Comparison of ENCODE assay signal across 1 cellular context in the genomic region with DNA sequence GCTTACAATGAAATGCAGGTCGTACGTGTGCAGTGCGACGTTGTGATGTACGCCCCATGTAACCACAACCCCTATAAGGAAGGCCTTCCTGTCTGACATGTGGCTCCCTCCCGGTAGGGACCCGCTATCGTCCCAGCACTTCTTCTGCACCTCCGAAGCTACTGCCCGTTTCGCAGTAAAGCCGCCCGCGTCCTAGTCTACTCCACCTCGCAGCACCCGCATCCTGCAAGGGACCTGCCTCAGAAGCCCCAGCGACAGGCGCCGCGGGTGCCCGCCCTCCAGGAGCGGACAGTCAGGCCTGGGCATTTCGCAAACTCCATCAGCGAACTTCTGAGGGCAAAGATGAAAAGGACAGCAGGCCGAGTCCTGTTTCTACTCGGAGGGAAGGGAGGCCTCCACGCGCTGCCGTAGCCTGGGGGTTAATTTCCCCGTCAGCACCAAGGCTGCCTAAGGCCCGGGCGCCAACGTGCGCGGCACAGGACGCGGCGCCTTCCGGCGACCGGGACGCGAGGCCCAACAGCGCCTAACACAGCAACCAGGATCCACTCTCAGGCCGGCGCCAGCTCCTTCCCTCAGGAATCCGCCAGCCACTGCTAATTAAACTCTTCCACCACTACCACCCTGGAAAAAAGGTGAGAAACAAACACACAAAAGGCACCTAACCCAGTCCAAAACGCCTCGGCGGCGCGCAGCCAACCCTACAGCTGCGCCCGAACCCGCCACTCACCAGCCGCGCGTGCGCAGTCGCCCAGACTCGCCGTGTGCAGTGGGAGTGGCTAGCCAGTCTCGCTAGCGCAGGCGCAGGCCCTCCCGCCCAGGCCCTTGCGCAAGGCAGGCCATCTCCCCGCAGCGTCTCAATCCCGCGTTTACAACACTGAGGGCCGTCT.
TF ChIP-seq lines count a peak whose summit lies in the region.

EEF1AKMT1 (minus strand) TSS at position 768 of the 887 bp plus-strand sequence. CDS start 16,363 bp downstream, outside the sequence.

TF ChIP-seq in WTC11, 78 proteins besides CTCF, POLR2A, EP300 and RAD21 (continued from another document and continues in another):
- TF ChIP-seq ARID4B (CRISPR knock-in tag; IDR thresholded peaks at IDR 0.05; ENCODE audit: borderline replicate concordance) (peak; percentile 87), ZNF416 (CRISPR knock-in tag; IDR thresholded peaks at IDR 0.05) (0 out of 2 replicates have a peak, but pooled peaks have one; percentile 32), MYBL2 (CRISPR knock-in tag; IDR thresholded peaks at IDR 0.05) (no peak), NFE2L1 (CRISPR knock-in tag; IDR thresholded peaks at IDR 0.05) (peak; percentile 64; the same call in 1 of the 2 replicates), ZNF263 (CRISPR knock-in tag; IDR thresholded peaks at IDR 0.05; ENCODE audit: low read depth) (no peak), JAZF1 (CRISPR knock-in tag; IDR thresholded peaks at IDR 0.05) (no peak), RELA (CRISPR knock-in tag; IDR thresholded peaks at IDR 0.05; ENCODE audit: borderline replicate concordance) (no peak; the same call in 1 of the 2 replicates), TCF7 (CRISPR knock-in tag; IDR thresholded peaks at IDR 0.05; ENCODE audit: low read depth) (no peak), TP53 (CRISPR knock-in tag; IDR thresholded peaks at IDR 0.05) (peak; percentile 31; the same call in 1 of the 2 replicates), ETV6 (CRISPR knock-in tag; IDR thresholded peaks at IDR 0.05) (peak; percentile 76), ELF4 (CRISPR knock-in tag; IDR thresholded peaks at IDR 0.05; ENCODE audit: low read depth) (no peak), CBFB (CRISPR knock-in tag; IDR thresholded peaks at IDR 0.05; ENCODE audit: low read depth) (no peak), OVOL2 (CRISPR knock-in tag; IDR thresholded peaks at IDR 0.05; ENCODE audit: borderline replicate concordance) (no peak), EMX1 (CRISPR knock-in tag; IDR thresholded peaks at IDR 0.05) (no peak), ZNF317 (CRISPR knock-in tag; IDR thresholded peaks at IDR 0.05; ENCODE audit: borderline replicate concordance, low read depth) (no peak), NR2C2 (CRISPR knock-in tag; IDR thresholded peaks at IDR 0.05) (no peak), FOXJ3 (CRISPR knock-in tag; IDR thresholded peaks at IDR 0.05; ENCODE audit: borderline replicate concordance) (no peak), CREM (CRISPR knock-in tag; IDR thresholded peaks at IDR 0.05) (peak; percentile 15; the same call in 1 of the 2 replicates), ZMAT4 (CRISPR knock-in tag; IDR thresholded peaks at IDR 0.05) (0 out of 2 replicates have a peak, but pooled peaks have one; percentile 36), GABPB1 (CRISPR knock-in tag; IDR thresholded peaks at IDR 0.05) (no peak), SMAD4 (CRISPR knock-in tag; IDR thresholded peaks at IDR 0.05) (no peak), AFF4 (CRISPR knock-in tag; IDR thresholded peaks at IDR 0.05; ENCODE audit: borderline replicate concordance) (no peak), ZNF671 (CRISPR knock-in tag; IDR thresholded peaks at IDR 0.05) (no peak), E2F1 (CRISPR knock-in tag; IDR thresholded peaks at IDR 0.05) (0 out of 2 replicates have a peak, but pooled peaks have one; percentile 74), ESRRA (CRISPR knock-in tag; IDR thresholded peaks at IDR 0.05; ENCODE audit: borderline replicate concordance) (no peak), NFATC4 (CRISPR knock-in tag; IDR thresholded peaks at IDR 0.05) (no peak)
- TF ChIP-seq, protein P1, sequence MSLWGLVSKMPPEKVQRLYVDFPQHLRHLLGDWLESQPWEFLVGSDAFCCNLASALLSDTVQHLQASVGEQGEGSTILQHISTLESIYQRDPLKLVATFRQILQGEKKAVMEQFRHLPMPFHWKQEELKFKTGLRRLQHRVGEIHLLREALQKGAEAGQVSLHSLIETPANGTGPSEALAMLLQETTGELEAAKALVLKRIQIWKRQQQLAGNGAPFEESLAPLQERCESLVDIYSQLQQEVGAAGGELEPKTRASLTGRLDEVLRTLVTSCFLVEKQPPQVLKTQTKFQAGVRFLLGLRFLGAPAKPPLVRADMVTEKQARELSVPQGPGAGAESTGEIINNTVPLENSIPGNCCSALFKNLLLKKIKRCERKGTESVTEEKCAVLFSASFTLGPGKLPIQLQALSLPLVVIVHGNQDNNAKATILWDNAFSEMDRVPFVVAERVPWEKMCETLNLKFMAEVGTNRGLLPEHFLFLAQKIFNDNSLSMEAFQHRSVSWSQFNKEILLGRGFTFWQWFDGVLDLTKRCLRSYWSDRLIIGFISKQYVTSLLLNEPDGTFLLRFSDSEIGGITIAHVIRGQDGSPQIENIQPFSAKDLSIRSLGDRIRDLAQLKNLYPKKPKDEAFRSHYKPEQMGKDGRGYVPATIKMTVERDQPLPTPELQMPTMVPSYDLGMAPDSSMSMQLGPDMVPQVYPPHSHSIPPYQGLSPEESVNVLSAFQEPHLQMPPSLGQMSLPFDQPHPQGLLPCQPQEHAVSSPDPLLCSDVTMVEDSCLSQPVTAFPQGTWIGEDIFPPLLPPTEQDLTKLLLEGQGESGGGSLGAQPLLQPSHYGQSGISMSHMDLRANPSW (CRISPR knock-in tag; conservative IDR thresholded peaks at IDR 0.05; ENCODE audit: low read depth): no peak
- TF ChIP-seq, protein P2, sequence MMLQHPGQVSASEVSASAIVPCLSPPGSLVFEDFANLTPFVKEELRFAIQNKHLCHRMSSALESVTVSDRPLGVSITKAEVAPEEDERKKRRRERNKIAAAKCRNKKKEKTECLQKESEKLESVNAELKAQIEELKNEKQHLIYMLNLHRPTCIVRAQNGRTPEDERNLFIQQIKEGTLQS (CRISPR knock-in tag; conservative IDR thresholded peaks at IDR 0.05): no peak
- TF ChIP-seq, protein P3, sequence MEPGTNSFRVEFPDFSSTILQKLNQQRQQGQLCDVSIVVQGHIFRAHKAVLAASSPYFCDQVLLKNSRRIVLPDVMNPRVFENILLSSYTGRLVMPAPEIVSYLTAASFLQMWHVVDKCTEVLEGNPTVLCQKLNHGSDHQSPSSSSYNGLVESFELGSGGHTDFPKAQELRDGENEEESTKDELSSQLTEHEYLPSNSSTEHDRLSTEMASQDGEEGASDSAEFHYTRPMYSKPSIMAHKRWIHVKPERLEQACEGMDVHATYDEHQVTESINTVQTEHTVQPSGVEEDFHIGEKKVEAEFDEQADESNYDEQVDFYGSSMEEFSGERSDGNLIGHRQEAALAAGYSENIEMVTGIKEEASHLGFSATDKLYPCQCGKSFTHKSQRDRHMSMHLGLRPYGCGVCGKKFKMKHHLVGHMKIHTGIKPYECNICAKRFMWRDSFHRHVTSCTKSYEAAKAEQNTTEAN (CRISPR knock-in tag; IDR thresholded peaks at IDR 0.05): no peak
- TF ChIP-seq, protein P4, sequence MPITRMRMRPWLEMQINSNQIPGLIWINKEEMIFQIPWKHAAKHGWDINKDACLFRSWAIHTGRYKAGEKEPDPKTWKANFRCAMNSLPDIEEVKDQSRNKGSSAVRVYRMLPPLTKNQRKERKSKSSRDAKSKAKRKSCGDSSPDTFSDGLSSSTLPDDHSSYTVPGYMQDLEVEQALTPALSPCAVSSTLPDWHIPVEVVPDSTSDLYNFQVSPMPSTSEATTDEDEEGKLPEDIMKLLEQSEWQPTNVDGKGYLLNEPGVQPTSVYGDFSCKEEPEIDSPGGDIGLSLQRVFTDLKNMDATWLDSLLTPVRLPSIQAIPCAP (CRISPR knock-in tag; IDR thresholded peaks at IDR 0.05): peak; percentile 34; the same call in 1 of the 2 replicates
- TF ChIP-seq, protein P5, sequence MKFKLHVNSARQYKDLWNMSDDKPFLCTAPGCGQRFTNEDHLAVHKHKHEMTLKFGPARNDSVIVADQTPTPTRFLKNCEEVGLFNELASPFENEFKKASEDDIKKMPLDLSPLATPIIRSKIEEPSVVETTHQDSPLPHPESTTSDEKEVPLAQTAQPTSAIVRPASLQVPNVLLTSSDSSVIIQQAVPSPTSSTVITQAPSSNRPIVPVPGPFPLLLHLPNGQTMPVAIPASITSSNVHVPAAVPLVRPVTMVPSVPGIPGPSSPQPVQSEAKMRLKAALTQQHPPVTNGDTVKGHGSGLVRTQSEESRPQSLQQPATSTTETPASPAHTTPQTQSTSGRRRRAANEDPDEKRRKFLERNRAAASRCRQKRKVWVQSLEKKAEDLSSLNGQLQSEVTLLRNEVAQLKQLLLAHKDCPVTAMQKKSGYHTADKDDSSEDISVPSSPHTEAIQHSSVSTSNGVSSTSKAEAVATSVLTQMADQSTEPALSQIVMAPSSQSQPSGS (CRISPR knock-in tag; IDR thresholded peaks at IDR 0.05; ENCODE audit: borderline replicate concordance, low read depth): no peak
- TF ChIP-seq, protein P6, sequence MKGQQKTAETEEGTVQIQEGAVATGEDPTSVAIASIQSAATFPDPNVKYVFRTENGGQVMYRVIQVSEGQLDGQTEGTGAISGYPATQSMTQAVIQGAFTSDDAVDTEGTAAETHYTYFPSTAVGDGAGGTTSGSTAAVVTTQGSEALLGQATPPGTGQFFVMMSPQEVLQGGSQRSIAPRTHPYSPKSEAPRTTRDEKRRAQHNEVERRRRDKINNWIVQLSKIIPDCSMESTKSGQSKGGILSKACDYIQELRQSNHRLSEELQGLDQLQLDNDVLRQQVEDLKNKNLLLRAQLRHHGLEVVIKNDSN (CRISPR knock-in tag; IDR thresholded peaks at IDR 0.05): peak; percentile 73
- TF ChIP-seq, protein P7, sequence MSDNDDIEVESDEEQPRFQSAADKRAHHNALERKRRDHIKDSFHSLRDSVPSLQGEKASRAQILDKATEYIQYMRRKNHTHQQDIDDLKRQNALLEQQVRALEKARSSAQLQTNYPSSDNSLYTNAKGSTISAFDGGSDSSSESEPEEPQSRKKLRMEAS (CRISPR knock-in tag; IDR thresholded peaks at IDR 0.05): peak; percentile 95
- TF ChIP-seq, protein P8, sequence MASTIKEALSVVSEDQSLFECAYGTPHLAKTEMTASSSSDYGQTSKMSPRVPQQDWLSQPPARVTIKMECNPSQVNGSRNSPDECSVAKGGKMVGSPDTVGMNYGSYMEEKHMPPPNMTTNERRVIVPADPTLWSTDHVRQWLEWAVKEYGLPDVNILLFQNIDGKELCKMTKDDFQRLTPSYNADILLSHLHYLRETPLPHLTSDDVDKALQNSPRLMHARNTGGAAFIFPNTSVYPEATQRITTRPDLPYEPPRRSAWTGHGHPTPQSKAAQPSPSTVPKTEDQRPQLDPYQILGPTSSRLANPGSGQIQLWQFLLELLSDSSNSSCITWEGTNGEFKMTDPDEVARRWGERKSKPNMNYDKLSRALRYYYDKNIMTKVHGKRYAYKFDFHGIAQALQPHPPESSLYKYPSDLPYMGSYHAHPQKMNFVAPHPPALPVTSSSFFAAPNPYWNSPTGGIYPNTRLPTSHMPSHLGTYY (CRISPR knock-in tag; IDR thresholded peaks at IDR 0.05): no peak
